8 cellular contexts compared by ENCODE assay signal in genomic region chr1:196608401-196609113, GRCh38. TPM values are rescaled to one million over a fixed set of nuclear protein-coding genes. Genes with fewer than 3 reads are reported as not detected.
DNase-seq lines count a peak whose midpoint lies in the region; ATAC-seq and TF ChIP-seq lines count a peak whose summit lies in the region.

TSS of gene KCNT2 (minus strand) at chr1:196608440. CDS start at chr1:196608309, 131 bp downstream.

- 2 to 5% (median 2%) methylated on average over 35 to 37 of the region's 37 CpGs for WGBS in stomach, 5 donors

- H3K36me3 ChIP-seq in HEK293 (ENCODE audit: control insufficient read depth in 2 of 2, insufficient read depth in 1 of 2, low read length in 2 of 2) (no peaks in the 10 kb centered on the region), stomach (no peaks in the 10 kb centered on the region)

- no peak for TF ChIP-seq CTCF in AG04449 (IDR thresholded peaks at IDR 0.05; ENCODE audit: insufficient read depth, low read length, missing control alignments)
- no peak for TF ChIP-seq CTCF in HEK293 (tag by site-specific recombination; IDR thresholded peaks at IDR 0.05)
- TF ChIP-seq CTCF in dorsolateral prefrontal cortex (IDR thresholded peaks at IDR 0.05 in 54 of 56, conservative IDR thresholded peaks at IDR 0.05 in 2 of 56; ENCODE audit: low read depth in 1 of 56, partially characterized antibody in 56 of 56) = no peak
- TF ChIP-seq CTCF in stomach (IDR thresholded peaks at IDR 0.05) = no peak

- TF ChIP-seq POLR2A in stomach (IDR thresholded peaks at IDR 0.05) = no peak

- POLR2A ChIA-PET in AG04449 (lab: Yijun Ruan, JAX) (no interaction called here), HEK293 (lab: Yijun Ruan, JAX) (no interaction called here)

- CTCF ChIA-PET in AG04449 (lab: Yijun Ruan, JAX) (no interaction called here), HEK293 (lab: Yijun Ruan, JAX) (no interaction called here)

- H3K9me3 ChIP-seq in HEK293 (ENCODE audit: control insufficient read depth, insufficient read depth, low read depth, low read length) = no peaks in the 10 kb centered on the region
- H3K9me3 ChIP-seq in stomach = no peaks in the 10 kb centered on the region

- H3K4me1 ChIP-seq in HEK293 (ENCODE audit: control insufficient read depth, insufficient read depth, low read length) (no peaks in the 10 kb centered on the region), stomach (peaks cover 0 to 23% (median 15%) of the 10 kb centered on the region in 4 donors)

- TF ChIP-seq EP300 in stomach (IDR thresholded peaks at IDR 0.05) = no peak

- ATAC-seq in GM21576 (IDR thresholded peaks at IDR 0.05; ENCODE audit: unreplicated experiment) = no peak
- no peak for ATAC-seq in HG03457 (IDR thresholded peaks at IDR 0.05; ENCODE audit: unreplicated experiment)

- peaks cover 0 to 28% (median 0%) of the 10 kb centered on the region in 45 donors for H3K27me3 ChIP-seq in dorsolateral prefrontal cortex
- H3K27me3 ChIP-seq in stomach = peaks cover 0 to 19% (median 9%) of the 10 kb centered on the region in 3 donors

- H3K4me3 ChIP-seq in AG04449 (ENCODE audit: low read depth, low read length) (peak within 1 kb of the TSS; percentile 61), HEK293 (ENCODE audit: low read depth, low read length) (peak within 1 kb of the TSS; percentile 65), dorsolateral prefrontal cortex (peak within 1 kb of the TSS; percentile 14 to 77 (median 64)), stomach (peak within 1 kb of the TSS; percentile 48 to 54 (median 52))

- intact Hi-C loops in dorsolateral prefrontal cortex (cut with DNase I) (no loop called here), stomach (cut with DNase I; ENCODE audit: low total_unique reads) (no loop called here)

- no peak within 1 kb of the TSS for H3K27ac ChIP-seq in HEK293 (ENCODE audit: extremely low read depth, low read depth, low read length)
- H3K27ac ChIP-seq in dorsolateral prefrontal cortex = peak within 1 kb of the TSS in 47 of 59 donors; percentile 0 to 84 (median 52)
- peak within 1 kb of the TSS; percentile 69 to 83 (median 81) for H3K27ac ChIP-seq in stomach

- DNase-seq in AG04449 (ENCODE audit: low read depth, low spot score) (no peak), OCI-M1 (lab: John Stamatoyannopoulos, UW) (peak; percentile 95), dorsolateral prefrontal cortex (peak in 8 of 10 donors; percentile 22 to 56 (median 42)), left kidney (ENCODE audit: low read depth, low spot score) (peak; percentile 98), stomach (peak; percentile 25)

TF ChIP-seq in HEK293, 187 proteins besides CTCF, POLR2A, EP300 and RAD21:
- TF ChIP-seq ZBTB17 (tag by site-specific recombination; IDR thresholded peaks at IDR 0.05) (0 out of 2 replicates have a peak, but pooled peaks have one; percentile 25), PRDM10 (tag by site-specific recombination; IDR thresholded peaks at IDR 0.05) (peak; percentile 79; the same call in 1 of the 2 replicates), ZNF670 (tag by site-specific recombination; IDR thresholded peaks at IDR 0.05; ENCODE audit: low read depth) (no peak), ZNF341 (tag by site-specific recombination; IDR thresholded peaks at IDR 0.05; ENCODE audit: low read depth) (peak; percentile 27; the same call in 1 of the 2 replicates), ZSCAN30 (tag by site-specific recombination; IDR thresholded peaks at IDR 0.05) (no peak), ZNF121 (tag by site-specific recombination; IDR thresholded peaks at IDR 0.05) (no peak), SP2 (tag by site-specific recombination; IDR thresholded peaks at IDR 0.05) (peak; percentile 68), ZNF335 (tag by site-specific recombination; conservative IDR thresholded peaks at IDR 0.05) (peak; percentile 54), ZFHX2 (tag by site-specific recombination; conservative IDR thresholded peaks at IDR 0.05) (0 out of 2 replicates have a peak, but pooled peaks have one; percentile 20), SP3 (tag by site-specific recombination; IDR thresholded peaks at IDR 0.05) (0 out of 2 replicates have a peak, but pooled peaks have one; percentile 27), BCL11A (tag by site-specific recombination; IDR thresholded peaks at IDR 0.05; ENCODE audit: low read depth) (no peak)

RNA-seq across cellular contexts. Expression of gene KCNT2, which starts in this region (rescaled TPM):
- 10 to 100 TPM in 118 of 120 experiments, 1 to 10 TPM in 2; 6.1 to 25.4 (median 15.7) TPM for total RNA-seq in dorsolateral prefrontal cortex
- 10 to 100 TPM in 1 of 5 donors, 1 to 10 TPM in 2, under 1 TPM in 2; 0.29 to 32.3 (median 3.1) TPM for total RNA-seq in stomach
- polyA plus RNA-seq in stomach = under 1 TPM; 0.31 to 0.95 (median 0.92) TPM
